Comparison of ENCODE assay signal across 24 cellular contexts in the genomic region with DNA sequence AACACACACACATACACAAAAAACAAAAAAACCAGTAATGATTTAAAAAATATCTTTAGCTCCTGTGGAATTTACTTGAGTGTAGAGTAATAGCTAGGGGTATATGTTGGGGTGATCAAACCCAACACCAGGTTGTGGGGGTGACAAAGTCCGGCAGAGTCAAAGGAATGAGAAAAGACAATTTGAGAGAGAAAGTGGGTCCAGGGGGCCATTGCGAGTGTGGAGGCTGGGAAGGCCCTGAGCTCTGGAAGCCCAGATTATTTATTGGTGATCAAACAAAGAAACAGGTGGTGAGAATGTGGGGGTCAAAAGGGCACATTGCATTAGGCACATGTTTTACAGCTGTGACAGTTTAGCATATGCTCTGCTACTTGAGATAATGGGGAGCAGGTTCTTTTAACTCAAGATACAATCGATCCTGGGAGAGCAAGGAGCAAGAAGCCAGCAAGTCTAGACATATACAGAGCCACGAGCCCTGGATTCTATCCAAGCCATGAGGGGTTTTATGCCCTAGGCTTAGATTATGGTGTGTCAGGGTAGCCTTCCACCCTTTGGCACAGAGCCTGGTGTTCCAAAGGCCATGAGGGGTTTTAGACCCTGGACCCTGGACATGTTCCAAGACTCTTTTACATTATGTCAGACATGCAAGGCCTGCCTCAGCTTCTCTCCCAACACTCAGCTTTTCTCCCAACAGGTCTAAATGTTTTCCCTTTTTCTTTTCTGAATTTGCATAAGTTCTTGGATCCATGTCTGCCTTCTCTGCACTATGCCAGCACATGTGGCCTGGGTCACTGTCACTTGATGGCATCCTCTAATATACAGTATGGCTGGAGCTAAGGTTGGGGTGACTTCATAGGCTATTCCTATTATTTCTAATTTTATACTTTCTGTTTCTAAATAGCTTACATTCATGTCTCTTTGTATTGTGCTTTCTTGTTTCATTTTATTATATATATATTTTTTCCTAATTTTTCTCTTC.
"Had no signal": no experiment of that assay in that cellular context is flagged by ENCODE, and none has a peak within 500 bp of the region (broad histone marks: within the 10 kb centered on the region; RNA-seq: fewer than 3 reads in every experiment).

No MANE protein-coding gene starts in this region.

- H3K36me3 ChIP-seq: Peyer's patch had no signal

- H3K27me3 Mint-ChIP-seq: activated naive CD8-positive, alpha-beta T cell had no signal

- H3K27me3 ChIP-seq: Peyer's patch had no signal

- DNase-seq: activated B cell treated with CpG ODN at 0.5 μM for 24 hours; activated CD4-positive, alpha-beta T cell treated with anti-CD3 and anti-CD28 coated beads for 1 hour; activated CD4-positive, alpha-beta T cell treated with anti-CD3 and anti-CD28 coated beads, Interleukin-2, amount 10 ng/mL, durations not matched to agents 24 days and 14 days; activated CD4-positive, alpha-beta T cell treated with anti-CD3 and anti-CD28 coated beads, Interleukin-2, amount 50 U/mL, for 48 hours; activated CD8-positive, alpha-beta memory T cell treated with anti-CD3 and anti-CD28 coated beads, Interleukin-2, amount 10 ng/mL, durations not matched to agents 7 days and 5 days; activated effector memory CD4-positive, alpha-beta T cell treated with anti-CD3 and anti-CD28 coated beads, Interleukin-2, amount 50 U/mL, for 16 hours; activated naive CD4-positive, alpha-beta T cell treated with anti-CD3 and anti-CD28 coated beads for 36 hours; activated T-cell treated with anti-CD3 and anti-CD28 coated beads, Interleukin-2, amount 50 U/mL, for 24 hours; amygdala; NCI-H1048; NCI-H1417 treated with DMSO at 0.1 percent for 48 hours; NCI-H1694; NCI-H2029; NCI-H2107; NCI-H510A treated with DMSO at 0.1 percent for 48 hours; NCI-H69; NK-92 treated with Interleukin-12 subunit alpha and Interleukin-12 subunit beta, amount 100 ng/mL, for 24 hours; SIG-M5; T-helper 17 cell; T-helper 9 cell had no signal

- H3K27ac ChIP-seq: Peyer's patch had no signal

- H3K4me1 Mint-ChIP-seq: activated B cell treated with CpG ODN at 0.5 μM for 24 hours had no signal

- H3K9me3 Mint-ChIP-seq: central memory CD8-positive, alpha-beta T cell had no signal

- ATAC-seq: activated CD8-positive, alpha-beta memory T cell treated with anti-CD3 and anti-CD28 coated beads, Interleukin-2, amount 10 ng/mL, durations not matched to agents 7 days and 5 days; T-helper 17 cell had no signal

- H3K4me3 ChIP-seq: Peyer's patch had no signal

- H3K4me3 Mint-ChIP-seq: activated B cell treated with CpG ODN at 0.5 μM for 24 hours; activated CD4-positive, alpha-beta T cell treated with anti-CD3 and anti-CD28 coated beads, Interleukin-2, amount 10 ng/mL, durations not matched to agents 24 days and 14 days; activated CD8-positive, alpha-beta memory T cell treated with anti-CD3 and anti-CD28 coated beads, Interleukin-2, amount 10 ng/mL, durations not matched to agents 7 days and 5 days; activated naive CD4-positive, alpha-beta T cell treated with anti-CD3 and anti-CD28 coated beads for 36 hours; activated naive CD8-positive, alpha-beta T cell; activated T-cell treated with anti-CD3 and anti-CD28 coated beads, Interleukin-2, amount 50 U/mL, for 24 hours; central memory CD8-positive, alpha-beta T cell; T-helper 17 cell had no signal

- H3K27ac Mint-ChIP-seq: activated B cell treated with CpG ODN at 0.5 μM for 24 hours; activated CD4-positive, alpha-beta T cell treated with anti-CD3 and anti-CD28 coated beads, Interleukin-2, amount 10 ng/mL, durations not matched to agents 24 days and 14 days; activated CD8-positive, alpha-beta memory T cell treated with anti-CD3 and anti-CD28 coated beads, Interleukin-2, amount 10 ng/mL, durations not matched to agents 7 days and 5 days; activated naive CD4-positive, alpha-beta T cell treated with anti-CD3 and anti-CD28 coated beads for 36 hours; activated naive CD8-positive, alpha-beta T cell; activated T-cell treated with anti-CD3 and anti-CD28 coated beads, Interleukin-2, amount 50 U/mL, for 24 hours; brain; T-helper 17 cell had no signal

- H3K4me1 ChIP-seq: Peyer's patch had no signal
